Comparison of ENCODE assay signal across 20 cellular contexts in the genomic region with DNA sequence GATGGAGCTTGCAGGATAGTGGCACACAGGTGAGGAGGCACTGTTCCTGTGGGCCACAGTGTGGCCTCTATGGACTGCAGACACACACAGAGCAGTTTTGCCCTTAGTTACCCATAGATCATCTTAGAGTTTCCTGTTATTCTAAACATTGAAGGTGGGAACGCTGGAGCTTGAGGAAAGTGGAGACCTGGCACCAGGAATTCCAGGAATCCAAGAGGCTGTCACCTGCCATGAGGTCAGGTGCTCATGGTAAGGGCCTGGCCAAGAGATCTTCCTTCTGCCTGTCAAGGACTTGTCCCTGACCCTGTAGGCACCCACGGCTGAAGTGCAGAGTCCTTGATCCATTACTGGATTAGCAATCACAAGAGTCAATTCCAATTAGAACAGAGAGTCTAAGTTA.
DNase-seq lines count a peak whose midpoint lies in the region; FAIRE-seq and TF ChIP-seq lines count a peak whose summit lies in the region.
"Had no signal": no experiment of that assay in that cellular context is flagged by ENCODE, and none has a peak within 500 bp of the region (broad histone marks: within the 10 kb centered on the region; RNA-seq: fewer than 3 reads in every experiment).

No MANE protein-coding gene starts in this region.

- no peaks in the 10 kb centered on the region for H3K27me3 ChIP-seq in mesenchymal stem cell (ENCODE audit: control insufficient read depth in 1 of 2, insufficient read depth in 1 of 2, low read length in 2 of 2)
- no peaks in the 10 kb centered on the region for H3K27me3 ChIP-seq in stomach smooth muscle (ENCODE audit: control insufficient read depth in 1 of 2, insufficient read depth in 2 of 2, low read length in 2 of 2)

- TF ChIP-seq RAD21 in Ishikawa (IDR thresholded peaks at IDR 0.05; ENCODE audit: low read depth), result no peak

- peak overlapping the region; percentile 33 for H2BK15ac ChIP-seq in mesenchymal stem cell (ENCODE audit: low read depth, poor library complexity, severe bottlenecking)

- peak overlapping the region; percentile 45 to 59 for H2BK12ac ChIP-seq in mesenchymal stem cell (ENCODE audit: low read length in 2 of 2)

- H4K8ac ChIP-seq in mesenchymal stem cell (ENCODE audit: low read length), result peak overlapping the region; percentile 20

- no peaks in the 10 kb centered on the region for H3K36me3 Mint-ChIP-seq in dendritic cell treated with granulocyte-macrophage colony-stimulating factor and Interleukin-4, amounts not matched to agents 40 ng/mL and 50 ng/mL, for 4 days (ENCODE audit: low read depth)
- H3K36me3 Mint-ChIP-seq: activated CD4-positive, alpha-beta memory T cell treated with anti-CD3 and anti-CD28 coated beads for 36 hours; activated naive CD8-positive, alpha-beta T cell treated with anti-CD3 and anti-CD28 coated beads, Interleukin-2, amount 10 ng/mL, durations not matched to agents 7 days and 5 days; T-cell had no signal

- 89% methylated on average over 2 of the region's 2 CpGs for WGBS in mesenchymal stem cell

- no peak for FAIRE-seq in kidney (lab: Jason Lieb, UNC)
- FAIRE-seq: GM12891 had no signal

- no peak overlapping the region for H3K23ac ChIP-seq in mesenchymal stem cell (ENCODE audit: low read length in 2 of 2)

- H4K91ac ChIP-seq in mesenchymal stem cell (ENCODE audit: low read length), result peak overlapping the region; percentile 55

- H3K27me3 Mint-ChIP-seq in dendritic cell treated with granulocyte-macrophage colony-stimulating factor and Interleukin-4, amounts not matched to agents 40 ng/mL and 50 ng/mL, for 4 days, result no peaks in the 10 kb centered on the region

- H3K4me3 Mint-ChIP-seq in dendritic cell treated with granulocyte-macrophage colony-stimulating factor and Interleukin-4, amounts not matched to agents 40 ng/mL and 50 ng/mL, for 4 days, result no peak overlapping the region
- H3K4me3 Mint-ChIP-seq: activated CD4-positive, alpha-beta memory T cell treated with anti-CD3 and anti-CD28 coated beads for 36 hours; activated naive CD8-positive, alpha-beta T cell treated with anti-CD3 and anti-CD28 coated beads, Interleukin-2, amount 10 ng/mL, durations not matched to agents 7 days and 5 days; stimulated activated naive CD8-positive, alpha-beta T cell treated with anti-CD3 and anti-CD28 coated beads, Interleukin-15, amount 100 ng/mL, for 72 hours; T-cell had no signal

- no peak overlapping the region for H2BK5ac ChIP-seq in mesenchymal stem cell (ENCODE audit: low read depth, low read length, poor library complexity, severe bottlenecking)

- intact Hi-C loops in dendritic cell treated with granulocyte-macrophage colony-stimulating factor and Interleukin-4, amounts not matched to agents 40 ng/mL and 50 ng/mL, for 4 days (cut with micrococcal nuclease), result loop anchor here (5.0 kb wide), 1 partner anchor 67 kb away; a partner anchor contains a TSS
- intact Hi-C loops in kidney (cut with DNase I), result no loop called here

- no peak for TF ChIP-seq EP300 in Ishikawa (IDR thresholded peaks at IDR 0.05; ENCODE audit: borderline replicate concordance)

- H3K36me3 ChIP-seq in mesenchymal stem cell (ENCODE audit: control insufficient read depth in 1 of 2, insufficient read depth in 2 of 2, low read depth in 1 of 2, low read length in 2 of 2) (peaks cover 0 to 3% of the 10 kb centered on the region in 2 experiments), stomach smooth muscle (ENCODE audit: control insufficient read depth in 2 of 2, insufficient read depth in 2 of 2, low read length in 2 of 2) (no peaks in the 10 kb centered on the region), kidney (ENCODE audit: control insufficient read depth in 1 of 2, insufficient read depth in 2 of 2, low read length in 2 of 2) (no peaks in the 10 kb centered on the region)

- H3K4me1 Mint-ChIP-seq in dendritic cell treated with granulocyte-macrophage colony-stimulating factor and Interleukin-4, amounts not matched to agents 40 ng/mL and 50 ng/mL, for 4 days (ENCODE audit: low read depth), result peaks cover 83% of the 10 kb centered on the region

- peaks cover 2% of the 10 kb centered on the region for H3K79me1 ChIP-seq in mesenchymal stem cell (replicated peaks; ENCODE audit: low read length, poor library complexity, severe bottlenecking)

- H3K4me3 ChIP-seq in mesenchymal stem cell (ENCODE audit: insufficient read depth in 1 of 2, low read depth in 1 of 2, low read length in 2 of 2), result no peak overlapping the region
- no peak overlapping the region for H3K4me3 ChIP-seq in stomach smooth muscle (ENCODE audit: low read length in 2 of 2)
- no peak overlapping the region for H3K4me3 ChIP-seq in kidney (ENCODE audit: low read length in 2 of 2)

- no peaks in the 10 kb centered on the region for H3K9me3 Mint-ChIP-seq in dendritic cell treated with granulocyte-macrophage colony-stimulating factor and Interleukin-4, amounts not matched to agents 40 ng/mL and 50 ng/mL, for 4 days
- H3K9me3 Mint-ChIP-seq: activated CD4-positive, alpha-beta memory T cell treated with anti-CD3 and anti-CD28 coated beads for 36 hours; activated naive CD8-positive, alpha-beta T cell treated with anti-CD3 and anti-CD28 coated beads, Interleukin-2, amount 10 ng/mL, durations not matched to agents 7 days and 5 days; stimulated activated naive CD8-positive, alpha-beta T cell treated with anti-CD3 and anti-CD28 coated beads, Interleukin-15, amount 100 ng/mL, for 72 hours; T-cell had no signal

- peak overlapping the region; percentile 95 for H3K27ac Mint-ChIP-seq in dendritic cell treated with granulocyte-macrophage colony-stimulating factor and Interleukin-4, amounts not matched to agents 40 ng/mL and 50 ng/mL, for 4 days
- H3K27ac Mint-ChIP-seq: activated CD4-positive, alpha-beta memory T cell treated with anti-CD3 and anti-CD28 coated beads for 36 hours; activated naive CD8-positive, alpha-beta T cell treated with anti-CD3 and anti-CD28 coated beads, Interleukin-2, amount 10 ng/mL, durations not matched to agents 7 days and 5 days had no signal

- peak overlapping the region; percentile 39 for H2BK120ac ChIP-seq in mesenchymal stem cell (ENCODE audit: low read depth, low read length)

- peak overlapping the region; percentile 13 to 54 for H3K4ac ChIP-seq in mesenchymal stem cell (ENCODE audit: low read depth in 1 of 2, low read length in 2 of 2)

- no peak overlapping the region for H3K14ac ChIP-seq in mesenchymal stem cell (ENCODE audit: low read length in 2 of 2)

- no peak overlapping the region for H2AK5ac ChIP-seq in mesenchymal stem cell (ENCODE audit: low read length, severe bottlenecking)

- DNase-seq in mesenchymal stem cell (no peak), DMS114 treated with DMSO at 0.1 percent for 48 hours (lab: John Stamatoyannopoulos, UW; ENCODE audit: unreplicated experiment) (no peak), kidney (no peak)
- no peak for DNase-seq in stimulated activated CD4-positive, alpha-beta T cell treated with anti-CD3 and anti-CD28 coated beads, Interleukin-4, amount 100 ng/mL, for 4 hours
- DNase-seq: activated CD4-positive, alpha-beta memory T cell treated with anti-CD3 and anti-CD28 coated beads for 36 hours; activated naive CD8-positive, alpha-beta T cell treated with anti-CD3 and anti-CD28 coated beads, Interleukin-2, amount 10 ng/mL, durations not matched to agents 7 days and 5 days; glutamatergic neuron; islet precursor cell; NCI-H1436; NCI-H2227 treated with DMSO at 0.1 percent for 48 hours; NK-92 treated with Interleukin-12 subunit alpha and Interleukin-12 subunit beta, amount 100 ng/mL, for 24 hours; RPMI8226; stimulated activated naive CD8-positive, alpha-beta T cell treated with anti-CD3 and anti-CD28 coated beads, Interleukin-15, amount 100 ng/mL, for 72 hours; T-cell had no signal

- H3K9ac ChIP-seq in mesenchymal stem cell (ENCODE audit: low read length) (no peak overlapping the region), stomach smooth muscle (ENCODE audit: low read length in 2 of 2) (no peak overlapping the region), kidney (ENCODE audit: low read length in 2 of 2) (no peak overlapping the region)
- H3K9ac ChIP-seq: KMS-11 had no signal

- H3K4me2 ChIP-seq in mesenchymal stem cell (ENCODE audit: low read length, poor library complexity, severe bottlenecking), result no peak overlapping the region
- H3K4me2 ChIP-seq: KMS-11 had no signal

- H3K27ac ChIP-seq in mesenchymal stem cell (ENCODE audit: low read length, poor library complexity, severe bottlenecking) (no peak overlapping the region), stomach smooth muscle (ENCODE audit: low read length) (peak overlapping the region; percentile 88), kidney (ENCODE audit: low read depth in 2 of 2, low read length in 2 of 2) (no peak overlapping the region)
- H3K27ac ChIP-seq: epithelial cell of prostate, KMS-11 had no signal

- TF ChIP-seq CTCF in kidney (IDR thresholded peaks at IDR 0.05; ENCODE audit: borderline replicate concordance, extremely low read depth, insufficient read depth), result no peak

- no peak overlapping the region for H2AFZ ChIP-seq in mesenchymal stem cell (ENCODE audit: low read depth, low read length)

- peak overlapping the region; percentile 72 to 88 for H3K18ac ChIP-seq in mesenchymal stem cell (ENCODE audit: low read depth in 1 of 2, low read length in 2 of 2)

- H3K4me1 ChIP-seq in mesenchymal stem cell (ENCODE audit: control insufficient read depth, insufficient read depth, low read depth, low read length) (peaks cover 26% of the 10 kb centered on the region), stomach smooth muscle (ENCODE audit: control insufficient read depth, insufficient read depth, low read length) (peaks cover 51% of the 10 kb centered on the region), kidney (ENCODE audit: control insufficient read depth in 1 of 2, insufficient read depth in 1 of 2, low read depth in 1 of 2, low read length in 2 of 2) (peaks cover 18 to 27% of the 10 kb centered on the region in 2 donors)

- H3K9me3 ChIP-seq in mesenchymal stem cell (ENCODE audit: control insufficient read depth, low read length) (no peaks in the 10 kb centered on the region), stomach smooth muscle (ENCODE audit: control insufficient read depth in 2 of 2, low read length in 2 of 2) (no peaks in the 10 kb centered on the region), kidney (ENCODE audit: control insufficient read depth in 1 of 2, low read length in 2 of 2) (no peaks in the 10 kb centered on the region)

TF ChIP-seq in Ishikawa, 13 proteins besides CTCF, POLR2A, EP300 and RAD21 (continues in another document):
- peak; percentile 16; the same call in 1 of the 2 replicates for TF ChIP-seq TCF12 (IDR thresholded peaks at IDR 0.05; ENCODE audit: low read depth)
- TF ChIP-seq, protein P1, sequence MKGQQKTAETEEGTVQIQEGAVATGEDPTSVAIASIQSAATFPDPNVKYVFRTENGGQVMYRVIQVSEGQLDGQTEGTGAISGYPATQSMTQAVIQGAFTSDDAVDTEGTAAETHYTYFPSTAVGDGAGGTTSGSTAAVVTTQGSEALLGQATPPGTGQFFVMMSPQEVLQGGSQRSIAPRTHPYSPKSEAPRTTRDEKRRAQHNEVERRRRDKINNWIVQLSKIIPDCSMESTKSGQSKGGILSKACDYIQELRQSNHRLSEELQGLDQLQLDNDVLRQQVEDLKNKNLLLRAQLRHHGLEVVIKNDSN (IDR thresholded peaks at IDR 0.05), result 0 out of 2 replicates have a peak, but pooled peaks have one; percentile 41
- TF ChIP-seq, protein P2, sequence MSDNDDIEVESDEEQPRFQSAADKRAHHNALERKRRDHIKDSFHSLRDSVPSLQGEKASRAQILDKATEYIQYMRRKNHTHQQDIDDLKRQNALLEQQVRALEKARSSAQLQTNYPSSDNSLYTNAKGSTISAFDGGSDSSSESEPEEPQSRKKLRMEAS (IDR thresholded peaks at IDR 0.05), result no peak
